Comparison of ENCODE assay signal across 8 cellular contexts in genomic region chr2:160278101-160278888, GRCh38.
DNase-seq lines count a peak whose midpoint lies in the region; ATAC-seq and TF ChIP-seq lines count a peak whose summit lies in the region.

No MANE protein-coding gene starts in this region.

- intact Hi-C loops in uterus (cut with DNase I; ENCODE audit: low total_unique reads), result no loop called here

- peaks cover 10% of the 10 kb centered on the region for H3K4me1 Mint-ChIP-seq in endothelial cell (ENCODE audit: unreplicated experiment)

- peak; percentile 49 for ATAC-seq in HG03135 (IDR thresholded peaks at IDR 0.05; ENCODE audit: unreplicated experiment)
- no peak for ATAC-seq in GM21786 (IDR thresholded peaks at IDR 0.05; ENCODE audit: unreplicated experiment)
- no peak for ATAC-seq in HG02970 (IDR thresholded peaks at IDR 0.05; ENCODE audit: low FRiP score, unreplicated experiment)

- peaks cover 37% of the 10 kb centered on the region for H3K36me3 Mint-ChIP-seq in endothelial cell (ENCODE audit: low read depth, unreplicated experiment)

- H3K36me3 ChIP-seq in uterus, result no peaks in the 10 kb centered on the region

- no peaks in the 10 kb centered on the region for H3K9me3 ChIP-seq in uterus

- TF ChIP-seq CTCF in endothelial cell (IDR thresholded peaks at IDR 0.05; ENCODE audit: unreplicated experiment) (no peak), uterus (IDR thresholded peaks at IDR 0.05) (no peak)

- H3K27me3 ChIP-seq in uterus, result no peaks in the 10 kb centered on the region

- peaks cover 4 to 6% of the 10 kb centered on the region in 2 donors for H3K4me1 ChIP-seq in uterus

- no peaks in the 10 kb centered on the region for H3K9me3 Mint-ChIP-seq in endothelial cell (ENCODE audit: unreplicated experiment)

- H3K27ac ChIP-seq in uterus, result peak overlapping the region in 1 of 2 donors; percentile 60

- TF ChIP-seq POLR2A in uterus (IDR thresholded peaks at IDR 0.05), result no peak

- H3K4me3 ChIP-seq in uterus, result no peak overlapping the region

- H3K4me3 Mint-ChIP-seq in endothelial cell (ENCODE audit: unreplicated experiment), result no peak overlapping the region

- peak; percentile 1 for DNase-seq in stimulated activated naive CD4-positive, alpha-beta T cell treated with Interleukin-2 at 50 U/mL for 16 hours (lab: John Stamatoyannopoulos, UW)
- no peak for DNase-seq in stimulated activated naive CD4-positive, alpha-beta T cell (lab: John Stamatoyannopoulos, UW)
- DNase-seq in endothelial cell (ENCODE audit: low spot score) (no peak), uterus (no peak)
- DNase-seq in activated CD8-positive, alpha-beta memory T cell treated with anti-CD3 and anti-CD28 coated beads, Interleukin-2, amount 50 U/mL, for 4 hours, result no peak

- peaks cover 2% of the 10 kb centered on the region for H3K27me3 Mint-ChIP-seq in endothelial cell (ENCODE audit: unreplicated experiment)

- peak overlapping the region; percentile 33 for H3K27ac Mint-ChIP-seq in endothelial cell (ENCODE audit: unreplicated experiment)
